In genomic region chr10:22611425-22612111, GRCh38 we compare ENCODE assay signal across 9 cellular contexts.
A peak's percentile ranks its signal among the peaks of the same experiment; 100 is the strongest.
DNase-seq lines count a peak whose midpoint lies in the region; ATAC-seq lines count a peak whose summit lies in the region.
"Had no signal": no experiment of that assay in that cellular context is flagged by ENCODE, and none has a peak within 500 bp of the region (broad histone marks: within the 10 kb centered on the region; RNA-seq: fewer than 3 reads in every experiment).

No MANE protein-coding gene starts in this region.

- peaks cover 8% of the 10 kb centered on the region; the same call in 1 of the 2 replicates for H4K20me1 ChIP-seq in Karpas-422 (ENCODE audit: insufficient read depth, low read depth, low read length)

- H3K27me3 Mint-ChIP-seq in activated naive CD4-positive, alpha-beta T cell treated with anti-CD3 and anti-CD28 coated beads for 36 hours (ENCODE audit: low read depth): no peaks in the 10 kb centered on the region
- H3K27me3 Mint-ChIP-seq in stimulated activated naive CD8-positive, alpha-beta T cell treated with anti-CD3 and anti-CD28 coated beads, Interleukin-15, Interleukin-2, amounts not matched to agents 100 ng/mL and 50 ng/mL, for 24 hours: no peaks in the 10 kb centered on the region

- peaks cover 11% of the 10 kb centered on the region for H3K4me1 ChIP-seq in Karpas-422 (ENCODE audit: low read length)

- H3K79me2 ChIP-seq in Karpas-422 (ENCODE audit: low read length): no peaks in the 10 kb centered on the region

- H3K9me2 ChIP-seq in Karpas-422 (replicated peaks; ENCODE audit: insufficient read depth, low read length): no peaks in the 10 kb centered on the region

- CTCF ChIA-PET in activated naive CD4-positive, alpha-beta T cell treated with anti-CD3 and anti-CD28 coated beads for 36 hours (lab: Charles Lee): interaction anchor here (0.6 to 2.5 kb wide), 4 partner anchors 12 to 39 kb away, joined by 3 to 10 read pairs (median 4); no protein-coding TSS in a partner anchor

- H3K4me3 Mint-ChIP-seq in activated naive CD4-positive, alpha-beta T cell treated with anti-CD3 and anti-CD28 coated beads for 36 hours: peak overlapping the region; percentile 41
- peak overlapping the region; percentile 77 for H3K4me3 Mint-ChIP-seq in stimulated activated naive CD8-positive, alpha-beta T cell treated with anti-CD3 and anti-CD28 coated beads, Interleukin-15, Interleukin-2, amounts not matched to agents 100 ng/mL and 50 ng/mL, for 24 hours

- H3K9ac ChIP-seq in Karpas-422 (ENCODE audit: low read length): no peak overlapping the region

- no peak overlapping the region for H3K4me2 ChIP-seq in Karpas-422 (ENCODE audit: low read depth, low read length, poor library complexity, severe bottlenecking)

- H3K9me3 Mint-ChIP-seq in activated naive CD4-positive, alpha-beta T cell treated with anti-CD3 and anti-CD28 coated beads for 36 hours: no peaks in the 10 kb centered on the region
- H3K9me3 Mint-ChIP-seq in stimulated activated naive CD8-positive, alpha-beta T cell treated with anti-CD3 and anti-CD28 coated beads, Interleukin-15, Interleukin-2, amounts not matched to agents 100 ng/mL and 50 ng/mL, for 24 hours: no peaks in the 10 kb centered on the region

- H3K27ac Mint-ChIP-seq in activated naive CD4-positive, alpha-beta T cell treated with anti-CD3 and anti-CD28 coated beads for 36 hours: peak overlapping the region; percentile 79
- peak overlapping the region; percentile 93 for H3K27ac Mint-ChIP-seq in stimulated activated naive CD8-positive, alpha-beta T cell treated with anti-CD3 and anti-CD28 coated beads, Interleukin-15, Interleukin-2, amounts not matched to agents 100 ng/mL and 50 ng/mL, for 24 hours

- no peak overlapping the region for H3K27ac ChIP-seq in Karpas-422 (ENCODE audit: low read length)

- no peaks in the 10 kb centered on the region for H3K9me3 ChIP-seq in Karpas-422 (ENCODE audit: low read length)

- H3K36me3 ChIP-seq in Karpas-422 (ENCODE audit: insufficient read depth, low read length): no peaks in the 10 kb centered on the region

- intact Hi-C loops in activated naive CD4-positive, alpha-beta T cell treated with anti-CD3 and anti-CD28 coated beads for 36 hours (cut with micrococcal nuclease): loop anchor here (1.0 kb wide), 4 partner anchors 19 to 103 kb away; partner anchors contain the start of gene PIP4K2A

- peaks cover 86% of the 10 kb centered on the region for H3K4me1 Mint-ChIP-seq in activated naive CD4-positive, alpha-beta T cell treated with anti-CD3 and anti-CD28 coated beads for 36 hours (ENCODE audit: low read depth)
- peaks cover 100% of the 10 kb centered on the region for H3K4me1 Mint-ChIP-seq in stimulated activated naive CD8-positive, alpha-beta T cell treated with anti-CD3 and anti-CD28 coated beads, Interleukin-15, Interleukin-2, amounts not matched to agents 100 ng/mL and 50 ng/mL, for 24 hours (ENCODE audit: low read depth)

- peaks cover 32% of the 10 kb centered on the region for H3K36me3 Mint-ChIP-seq in activated naive CD4-positive, alpha-beta T cell treated with anti-CD3 and anti-CD28 coated beads for 36 hours (ENCODE audit: low read depth)
- H3K36me3 Mint-ChIP-seq in stimulated activated naive CD8-positive, alpha-beta T cell treated with anti-CD3 and anti-CD28 coated beads, Interleukin-15, Interleukin-2, amounts not matched to agents 100 ng/mL and 50 ng/mL, for 24 hours (ENCODE audit: low read depth): peaks cover 59% of the 10 kb centered on the region

- ATAC-seq in HG03558 (IDR thresholded peaks at IDR 0.05; ENCODE audit: extremely low read depth, unreplicated experiment): peak; percentile 44

- H3K27me3 ChIP-seq in Karpas-422 (ENCODE audit: low read length): no peaks in the 10 kb centered on the region

- DNase-seq in activated CD8-positive, alpha-beta memory T cell treated with anti-CD3 and anti-CD28 coated beads for 24 hours: peak; percentile 68
- no peak for DNase-seq in activated CD8-positive, alpha-beta memory T cell treated with anti-CD3 and anti-CD28 coated beads, Interleukin-2, amount 50 U/mL, for 48 hours
- peak; percentile 78 for DNase-seq in activated naive CD4-positive, alpha-beta T cell treated with anti-CD3 and anti-CD28 coated beads for 36 hours
- no peak for DNase-seq in Karpas-422
- DNase-seq in SHP77 (lab: John Stamatoyannopoulos, UW): no peak
- no peak for DNase-seq in NCI-H2227 (lab: John Stamatoyannopoulos, UW; ENCODE audit: unreplicated experiment)
- DNase-seq: NCI-H526 had no signal

- H2AFZ ChIP-seq in Karpas-422 (ENCODE audit: low read length): no peak overlapping the region

- no peak overlapping the region for H3K4me3 ChIP-seq in Karpas-422 (ENCODE audit: low read length)

Comparison
In these comparisons a context has a peak if more than half of its experiments do, and no peak if none do; other contexts are left out.
1. DNase-seq: peak in activated CD8-positive, alpha-beta memory T cell treated with anti-CD3 and anti-CD28 coated beads for 24 hours (single experiment) and activated naive CD4-positive, alpha-beta T cell treated with anti-CD3 and anti-CD28 coated beads for 36 hours (single experiment); none in activated CD8-positive, alpha-beta memory T cell treated with anti-CD3 and anti-CD28 coated beads, Interleukin-2, amount 50 U/mL, for 48 hours (single experiment), Karpas-422 (single experiment), SHP77 (0 of 2) and NCI-H2227 (single experiment).